In genomic region chr11:66592457-66593302, GRCh38 we compare ENCODE assay signal across 8 cellular contexts. TPM values are rescaled to one million over a fixed set of nuclear protein-coding genes. Genes with fewer than 3 reads are reported as not detected.
DNase-seq lines count a peak whose midpoint lies in the region; TF ChIP-seq lines count a peak whose summit lies in the region.

CCDC87 (minus strand) TSS chr11:66593063; CDS start chr11:66593015, 48 bp downstream.
A gene with protein sequence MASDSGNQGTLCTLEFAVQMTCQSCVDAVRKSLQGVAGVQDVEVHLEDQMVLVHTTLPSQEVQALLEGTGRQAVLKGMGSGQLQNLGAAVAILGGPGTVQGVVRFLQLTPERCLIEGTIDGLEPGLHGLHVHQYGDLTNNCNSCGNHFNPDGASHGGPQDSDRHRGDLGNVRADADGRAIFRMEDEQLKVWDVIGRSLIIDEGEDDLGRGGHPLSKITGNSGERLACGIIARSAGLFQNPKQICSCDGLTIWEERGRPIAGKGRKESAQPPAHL (plus strand): TSS chr11:66593185. CDS start chr11:66593262, 77 bp downstream.

- H3K4me1 Mint-ChIP-seq in HFFc6 (ENCODE audit: low read depth) = peaks cover 14% of the 10 kb centered on the region
- H3K4me1 Mint-ChIP-seq in activated naive CD4-positive, alpha-beta T cell treated with anti-CD3 and anti-CD28 coated beads, Interleukin-2, amount 50 U/mL, for 24 hours = peaks cover 38% of the 10 kb centered on the region

- TF ChIP-seq EP300 in ovary (IDR thresholded peaks at IDR 0.05) = no peak

- intact Hi-C loops in ovary (cut with DNase I) = loop anchor here in 2 of 4 donors (1.0 to 10.0 kb wide), 2 partner anchors 21 to 82 kb away; partner anchors contain the start of gene RBM4B (in 1 of the 2)
- intact Hi-C loops in thyroid gland (cut with DNase I) = no loop called here

- peak within 1 kb of the TSS; percentile 45 to 82 for H3K27ac ChIP-seq in ovary
- peak within 1 kb of the TSS; percentile 55 to 72 (median 66) for H3K27ac ChIP-seq in thyroid gland

- peak; percentile 96 for TF ChIP-seq POLR2A in ovary (IDR thresholded peaks at IDR 0.05)
- peak; percentile 26 to 93 for TF ChIP-seq POLR2A in thyroid gland (IDR thresholded peaks at IDR 0.05)

- peak within 1 kb of the TSS; percentile 96 for H3K27ac Mint-ChIP-seq in HFFc6
- peak within 1 kb of the TSS; percentile 100 for H3K27ac Mint-ChIP-seq in activated naive CD4-positive, alpha-beta T cell treated with anti-CD3 and anti-CD28 coated beads, Interleukin-2, amount 50 U/mL, for 24 hours

- peak within 1 kb of the TSS; percentile 99 for H3K4me3 Mint-ChIP-seq in HFFc6
- H3K4me3 Mint-ChIP-seq in activated naive CD4-positive, alpha-beta T cell treated with anti-CD3 and anti-CD28 coated beads, Interleukin-2, amount 50 U/mL, for 24 hours = peak within 1 kb of the TSS; percentile 100

- H3K4me3 ChIP-seq in ovary (peak within 1 kb of the TSS; percentile 63), thyroid gland (replicated peaks in 1 of 3) (peak within 1 kb of the TSS; percentile 35 to 66 (median 56))

- peak; percentile 100 for DNase-seq in GM10248 (ENCODE audit: extremely low spot score)
- peak; percentile 95 for DNase-seq in HFFc6
- DNase-seq in NAMALWA (ENCODE audit: low spot score) = peak; percentile 98
- DNase-seq in SK-MEL-5 (ENCODE audit: low read depth, low spot score) = peak; percentile 92
- DNase-seq in glomerular visceral epithelial cell (ENCODE audit: extremely low spot score) = peak; percentile 95
- peak; percentile 98 to 99 (median 99) for DNase-seq in ovary
- DNase-seq in thyroid gland = peak; percentile 98

- CTCF ChIA-PET in GM10248 (lab: Yijun Ruan, JAX) = interaction anchor here (1.0 to 2.4 kb wide), 16 partner anchors 12 to 725 kb away, joined by 3 to 10 read pairs (median 4); partner anchors contain the start of genes CTSF, DPP3, MRPL11 and RBM14

- H3K27me3 Mint-ChIP-seq in HFFc6 (ENCODE audit: insufficient read depth) = peaks cover 3% of the 10 kb centered on the region; the same call in 1 of the 2 replicates
- H3K27me3 Mint-ChIP-seq in activated naive CD4-positive, alpha-beta T cell treated with anti-CD3 and anti-CD28 coated beads, Interleukin-2, amount 50 U/mL, for 24 hours = no peaks in the 10 kb centered on the region

- no peaks in the 10 kb centered on the region for H3K9me3 ChIP-seq in ovary
- H3K9me3 ChIP-seq in thyroid gland = no peaks in the 10 kb centered on the region

- H3K27me3 ChIP-seq in ovary (no peaks in the 10 kb centered on the region), thyroid gland (no peaks in the 10 kb centered on the region)

- H3K36me3 ChIP-seq in ovary (no peaks in the 10 kb centered on the region), thyroid gland (no peaks in the 10 kb centered on the region)

- TF ChIP-seq CTCF in GM10248 (IDR thresholded peaks at IDR 0.05; ENCODE audit: control extremely low read depth, extremely low read depth, low read depth, missing control alignments) (peak; percentile 43), HFFc6 (IDR thresholded peaks at IDR 0.05) (peak; percentile 80), ovary (IDR thresholded peaks at IDR 0.05) (peak; percentile 29 to 84 (median 79)), thyroid gland (IDR thresholded peaks at IDR 0.05) (peak in 5 of 6 experiments; percentile 46 to 69 (median 61))

- POLR2A ChIA-PET in GM10248 (lab: Yijun Ruan, JAX) = interaction anchor here (0.6 to 1.6 kb wide), 3 partner anchors 25 to 85 kb away, joined by 3 to 6 read pairs (median 3); partner anchors contain the start of gene RBM4B

- H3K4me1 ChIP-seq in ovary (ENCODE audit: insufficient read depth) = peaks cover 14% of the 10 kb centered on the region
- peaks cover 25 to 32% of the 10 kb centered on the region in 2 donors for H3K4me1 ChIP-seq in thyroid gland

- in situ Hi-C loops in SK-MEL-5 (cut with HindIII; ENCODE audit: low pct_unique_long_range_greater_than_20kb, low sequenced_read_pairs) = no loop called here

- H3K9me3 Mint-ChIP-seq in HFFc6 = no peaks in the 10 kb centered on the region
- no peaks in the 10 kb centered on the region for H3K9me3 Mint-ChIP-seq in activated naive CD4-positive, alpha-beta T cell treated with anti-CD3 and anti-CD28 coated beads, Interleukin-2, amount 50 U/mL, for 24 hours

- 10 to 16% (median 11%) methylated on average over 59 to 68 of the region's 68 CpGs for WGBS in ovary, 3 donors
- WGBS in thyroid gland, 2 donors = 3 to 35% methylated on average over 21 to 35 of the region's 68 CpGs

- H3K36me3 Mint-ChIP-seq in HFFc6 (ENCODE audit: low read depth) = peaks cover 4% of the 10 kb centered on the region; the same call in 1 of the 2 replicates
- H3K36me3 Mint-ChIP-seq in activated naive CD4-positive, alpha-beta T cell treated with anti-CD3 and anti-CD28 coated beads, Interleukin-2, amount 50 U/mL, for 24 hours = no peaks in the 10 kb centered on the region

RNA-seq across cellular contexts. Expression of gene CCDC87, which starts in this region (rescaled TPM):
- under 1 TPM; 0.19 to 0.66 (median 0.37) TPM for total RNA-seq in HFFc6 (2021; fragmentation: NEBNext Ultra II Directional; extraction: Animal tissue kit (Norgen Biotek cat#: 25700))
- total RNA-seq in SK-MEL-5 (2014; rRNA removed; shearing (Covaris generic)) = 0.08 and 0.24 TPM in 2 replicates
- 0.02 and 0.13 TPM in 2 replicates for polyA plus RNA-seq in SK-MEL-5 (2015; cell fraction: cytosol; rRNA removed)
- 0.07 and 0.15 TPM in 2 replicates for polyA plus RNA-seq in SK-MEL-5 (2015; cell fraction: nucleus; rRNA removed)
- total RNA-seq in ovary (under 1 TPM; 0.33 to 0.60 (median 0.46) TPM), thyroid gland (1 to 10 TPM in 2 of 4 donors, under 1 TPM in 2; 0.92 to 2.1 (median 1.1) TPM)
- under 1 TPM; 0.13 to 0.20 TPM for polyA plus RNA-seq in ovary

RNA-seq across cellular contexts. Expression of the second gene that starts in this region (rescaled TPM):
- 10 to 100 TPM; 25.8 to 27.4 (median 26.5) TPM for total RNA-seq in HFFc6 (2021; fragmentation: NEBNext Ultra II Directional; extraction: Animal tissue kit (Norgen Biotek cat#: 25700))
- 13.4 and 15.1 TPM in 2 replicates for total RNA-seq in SK-MEL-5 (2014; rRNA removed; shearing (Covaris generic))
- 16.9 and 20.4 TPM in 2 replicates for polyA plus RNA-seq in SK-MEL-5 (2015; cell fraction: cytosol; rRNA removed)
- polyA plus RNA-seq in SK-MEL-5 (2015; cell fraction: nucleus; rRNA removed) = 162 and 172 TPM in 2 replicates
- total RNA-seq in ovary (10 to 100 TPM; 27.7 to 53.1 (median 49.1) TPM), thyroid gland (10 to 100 TPM; 22.7 to 48.5 (median 28.9) TPM)
- 10 to 100 TPM; 15.7 to 55.0 TPM for polyA plus RNA-seq in ovary

Comparison
In these comparisons a context has a peak if more than half of its experiments do, and no peak if none do; other contexts are left out.
1. Peak in every context shown above with its lines: DNase-seq, H3K4me3 ChIP-seq and H3K27ac ChIP-seq.